In genomic region chr6:13248053-13248452, GRCh38 we compare ENCODE assay signal across 13 cellular contexts.
A peak's percentile ranks its signal among the peaks of the same experiment; 100 is the strongest.
DNase-seq lines count a peak whose midpoint lies in the region; ATAC-seq and TF ChIP-seq lines count a peak whose summit lies in the region.
"Had no signal": no experiment of that assay in that cellular context is flagged by ENCODE, and none has a peak within 500 bp of the region (broad histone marks: within the 10 kb centered on the region; RNA-seq: fewer than 3 reads in every experiment).

No MANE protein-coding gene starts in this region.

- H3K4me1 ChIP-seq in cardiac muscle cell (ENCODE audit: low read depth) (peaks cover 14% of the 10 kb centered on the region), heart right ventricle (peaks cover 0 to 3% (median 0%) of the 10 kb centered on the region in 9 donors), stomach (no peaks in the 10 kb centered on the region)
- H3K4me1 ChIP-seq: thyroid gland had no signal

- no peaks in the 10 kb centered on the region for H3K9me3 ChIP-seq in cardiac muscle cell (ENCODE audit: low read depth)
- peaks cover 0 to 7% (median 0%) of the 10 kb centered on the region in 11 donors for H3K9me3 ChIP-seq in heart right ventricle
- no peaks in the 10 kb centered on the region for H3K9me3 ChIP-seq in stomach
- H3K9me3 ChIP-seq: thyroid gland had no signal

- ATAC-seq in heart right ventricle (no peak), GM21737 (IDR thresholded peaks at IDR 0.05; ENCODE audit: unreplicated experiment) (no peak), HG03095 (IDR thresholded peaks at IDR 0.05; ENCODE audit: unreplicated experiment) (no peak)
- ATAC-seq: HCT116, left lobe of liver had no signal

- TF ChIP-seq POLR2A in stomach (IDR thresholded peaks at IDR 0.05) = no peak

- H3K27me3 ChIP-seq in cardiac muscle cell = no peaks in the 10 kb centered on the region
- H3K27me3 ChIP-seq in heart right ventricle = no peaks in the 10 kb centered on the region
- H3K27me3 ChIP-seq in stomach = no peaks in the 10 kb centered on the region
- H3K27me3 ChIP-seq: thyroid gland had no signal

- H3K27ac ChIP-seq in cardiac muscle cell = no peak overlapping the region
- H3K27ac ChIP-seq in heart right ventricle = no peak overlapping the region
- H3K27ac ChIP-seq in stomach = no peak overlapping the region
- H3K27ac ChIP-seq: thyroid gland had no signal

- H3K36me3 ChIP-seq in cardiac muscle cell = no peaks in the 10 kb centered on the region
- no peaks in the 10 kb centered on the region for H3K36me3 ChIP-seq in heart right ventricle
- no peaks in the 10 kb centered on the region for H3K36me3 ChIP-seq in stomach
- H3K36me3 ChIP-seq: thyroid gland had no signal

- H3K4me3 ChIP-seq in cardiac muscle cell (no peak overlapping the region), heart right ventricle (no peak overlapping the region), stomach (no peak overlapping the region)
- H3K4me3 ChIP-seq: thyroid gland had no signal

- TF ChIP-seq EP300 in stomach (IDR thresholded peaks at IDR 0.05) = no peak

- WGBS in heart right ventricle, 2 donors = 50 to 67% methylated on average over 3 of the region's 3 CpGs
- 54 to 82% (median 60%) methylated on average over 3 of the region's 3 CpGs for WGBS in stomach, 5 donors

- TF ChIP-seq CTCF in cardiac muscle cell (IDR thresholded peaks at IDR 0.05; ENCODE audit: low read depth, low read length) (no peak), heart right ventricle (IDR thresholded peaks at IDR 0.05) (no peak), stomach (IDR thresholded peaks at IDR 0.05) (no peak)

- peak; percentile 54 to 64 for DNase-seq in cardiac muscle cell (ENCODE audit: low read depth in 1 of 2, low spot score in 1 of 2)
- DNase-seq in heart right ventricle = no peak
- DNase-seq in NCI-H748 (lab: John Stamatoyannopoulos, UW; ENCODE audit: unreplicated experiment) = peak; percentile 78
- DNase-seq in glomerular endothelial cell (ENCODE audit: extremely low read depth, low read depth, low spot score) = peak; percentile 12
- no peak for DNase-seq in stomach
- DNase-seq in activated effector memory CD4-positive, alpha-beta T cell treated with Interleukin-2 at 50 U/mL for 16 hours = no peak
- DNase-seq: activated T-cell treated with anti-CD3 and anti-CD28 coated beads for 4 hours, AML-193, thyroid gland had no signal

- intact Hi-C loops in heart right ventricle (cut with DNase I) (no loop called here), stomach (cut with DNase I; ENCODE audit: low total_unique reads) (no loop called here)

Comparison
In these comparisons a context has a peak if more than half of its experiments do, and no peak if none do; other contexts are left out.
1. DNase-seq: peak in cardiac muscle cell (2 of 2), NCI-H748 (single experiment) and glomerular endothelial cell (single experiment); none in heart right ventricle (0 of 2), stomach (single experiment) and activated effector memory CD4-positive, alpha-beta T cell treated with Interleukin-2 at 50 U/mL for 16 hours (single experiment).